Comparison of ENCODE assay signal across 14 cellular contexts in genomic region chr13:30443957-30444404, GRCh38. TPM values are rescaled to one million over a fixed set of nuclear protein-coding genes. Genes with fewer than 3 reads are reported as not detected.
DNase-seq lines count a peak whose midpoint lies in the region; ATAC-seq and TF ChIP-seq lines count a peak whose summit lies in the region.
"Had no signal": no experiment of that assay in that cellular context is flagged by ENCODE, and none has a peak within 500 bp of the region (broad histone marks: within the 10 kb centered on the region; RNA-seq: fewer than 3 reads in every experiment).

No MANE protein-coding gene starts in this region.

- no peak for TF ChIP-seq CTCF in DND-41 (IDR thresholded peaks at IDR 0.05; ENCODE audit: borderline replicate concordance, extremely low read depth, low read length, poor library complexity, severe bottlenecking)
- TF ChIP-seq CTCF in PC-3 (conservative IDR thresholded peaks at IDR 0.05; ENCODE audit: low read depth, low read length): no peak
- no peak for TF ChIP-seq CTCF in lower lobe of right lung (IDR thresholded peaks at IDR 0.05)

- H3K27ac ChIP-seq in DND-41 (ENCODE audit: low read length) (no peak overlapping the region), PC-3 (ENCODE audit: low read length) (no peak overlapping the region), lower lobe of right lung (no peak overlapping the region)

- H3K4me2 ChIP-seq in DND-41 (ENCODE audit: insufficient read depth, low read length) (no peak overlapping the region), PC-3 (ENCODE audit: low read length) (no peak overlapping the region)

- BruUV-seq in PC-3 (replicated peaks; lab: Mats Ljungman, UMichigan): no TSS peak

- intact Hi-C loops in PC-3 (cut with micrococcal nuclease) (no loop called here), lower lobe of right lung (cut with DNase I) (no loop called here)

- H3K9ac ChIP-seq in DND-41 (ENCODE audit: low read depth, low read length) (no peak overlapping the region), PC-3 (ENCODE audit: low read length) (no peak overlapping the region)

- CTCF ChIA-PET in PC-3 (lab: Charles Lee): no interaction called here

- ATAC-seq in DND-41 (ENCODE audit: insufficient read depth, low read depth) (peak; percentile 17; the same call in 1 of the 3 replicates), GM19043 (IDR thresholded peaks at IDR 0.05; ENCODE audit: low read depth, unreplicated experiment) (peak; percentile 41), HG02759 (IDR thresholded peaks at IDR 0.05; ENCODE audit: unreplicated experiment) (peak; percentile 43), PC-3 (no peak), lower lobe of right lung (no peak)
- ATAC-seq: activated naive CD8-positive, alpha-beta T cell treated with anti-CD3 and anti-CD28 coated beads, Interleukin-2, amount 50 U/mL, for 24 hours; heart right ventricle had no signal

- H2AFZ ChIP-seq in DND-41 (ENCODE audit: low read depth, low read length) (no peak overlapping the region), PC-3 (ENCODE audit: low read length) (no peak overlapping the region)

- POLR2A ChIA-PET in PC-3 (lab: Charles Lee; ENCODE audit: unreplicated experiment): no interaction called here

- DNase-seq in DND-41 (no peak), NAMALWA (ENCODE audit: low spot score) (peak; percentile 97), foreskin melanocyte (no peak), PC-3 (no peak), lower lobe of right lung (no peak)
- no peak for DNase-seq in activated CD4-positive, alpha-beta T cell treated with anti-CD3 and anti-CD28 coated beads, Interleukin-2, amount 50 U/mL, for 1 hour
- DNase-seq: activated CD4-positive, alpha-beta T cell treated with anti-CD3 and anti-CD28 coated beads, Interleukin-2, amount 10 ng/mL, durations not matched to agents 24 days and 14 days; activated naive CD8-positive, alpha-beta T cell treated with anti-CD3 and anti-CD28 coated beads, Interleukin-2, amount 50 U/mL, for 24 hours; heart right ventricle; MG63; Right ventricle myocardium superior had no signal

- H4K20me1 ChIP-seq in DND-41 (ENCODE audit: insufficient read depth, low read length) (no peaks in the 10 kb centered on the region), PC-3 (ENCODE audit: low read length) (no peaks in the 10 kb centered on the region)

- H3K9me3 ChIP-seq in DND-41 (ENCODE audit: insufficient read depth, low read length, severe bottlenecking) (no peaks in the 10 kb centered on the region), PC-3 (ENCODE audit: low read length) (no peaks in the 10 kb centered on the region), lower lobe of right lung (no peaks in the 10 kb centered on the region)
- H3K9me3 ChIP-seq: heart right ventricle, MG63 had no signal

- no peak overlapping the region for H3K4me3 ChIP-seq in DND-41 (ENCODE audit: low read depth in 1 of 2, low read length in 2 of 2)
- no peak overlapping the region for H3K4me3 ChIP-seq in PC-3 (ENCODE audit: low read length)
- H3K4me3 ChIP-seq in lower lobe of right lung: no peak overlapping the region
- H3K4me3 ChIP-seq: heart right ventricle, MG63 had no signal

- no peaks in the 10 kb centered on the region for H3K4me1 ChIP-seq in DND-41 (ENCODE audit: insufficient read depth, low read length)
- H3K4me1 ChIP-seq in PC-3 (ENCODE audit: insufficient read depth, low read length): no peaks in the 10 kb centered on the region; the same call in 1 of the 2 replicates
- H3K4me1 ChIP-seq in lower lobe of right lung: peaks cover 14% of the 10 kb centered on the region

- H3K27me3 ChIP-seq in DND-41 (ENCODE audit: insufficient read depth, low read length, poor library complexity) (no peaks in the 10 kb centered on the region), PC-3 (ENCODE audit: low read length) (no peaks in the 10 kb centered on the region), lower lobe of right lung (ENCODE audit: low read depth) (no peaks in the 10 kb centered on the region)
- H3K27me3 ChIP-seq: heart right ventricle, MG63 had no signal

- H3K79me2 ChIP-seq in DND-41 (ENCODE audit: insufficient read depth, low read length): no peaks in the 10 kb centered on the region
- no peaks in the 10 kb centered on the region for H3K79me2 ChIP-seq in PC-3 (ENCODE audit: low read length)

- no peaks in the 10 kb centered on the region for H3F3A ChIP-seq in PC-3 (ENCODE audit: low read length, unreplicated experiment)

- H3K9me2 ChIP-seq in PC-3 (replicated peaks; ENCODE audit: low read length): no peaks in the 10 kb centered on the region

- H3K36me3 ChIP-seq in DND-41 (ENCODE audit: insufficient read depth, low read length): no peaks in the 10 kb centered on the region
- H3K36me3 ChIP-seq in PC-3 (ENCODE audit: low read depth, low read length): no peaks in the 10 kb centered on the region
- no peaks in the 10 kb centered on the region for H3K36me3 ChIP-seq in lower lobe of right lung
- H3K36me3 ChIP-seq: heart right ventricle, MG63 had no signal

RNA-seq across cellular contexts. Expression of gene UBE2L5, which starts 21.7 kb away (rescaled TPM):
- total RNA-seq in PC-3 (2014; rRNA removed) (not detected in 2 replicates), lower lobe of right lung (not detected)
- total RNA-seq: activated CD4-positive, alpha-beta T cell treated with anti-CD3 and anti-CD28 coated beads, Interleukin-2, amount 10 ng/mL, durations not matched to agents 24 days and 14 days; dermis microvascular lymphatic vessel endothelial cell; Right ventricle myocardium superior had no signal

RNA-seq across cellular contexts. Expression of gene HMGB1, which starts 21.8 kb away (rescaled TPM):
- total RNA-seq in PC-3 (2014; rRNA removed): 497 and 567 TPM in 2 replicates
- 221 TPM for total RNA-seq in lower lobe of right lung

Comparison
In these comparisons a context has a peak if more than half of its experiments do, and no peak if none do; other contexts are left out.
1. ATAC-seq: peak in DND-41 (single experiment), GM19043 (single experiment) and HG02759 (single experiment); none in PC-3 (single experiment) and lower lobe of right lung (0 of 2).